In the genomic region with DNA sequence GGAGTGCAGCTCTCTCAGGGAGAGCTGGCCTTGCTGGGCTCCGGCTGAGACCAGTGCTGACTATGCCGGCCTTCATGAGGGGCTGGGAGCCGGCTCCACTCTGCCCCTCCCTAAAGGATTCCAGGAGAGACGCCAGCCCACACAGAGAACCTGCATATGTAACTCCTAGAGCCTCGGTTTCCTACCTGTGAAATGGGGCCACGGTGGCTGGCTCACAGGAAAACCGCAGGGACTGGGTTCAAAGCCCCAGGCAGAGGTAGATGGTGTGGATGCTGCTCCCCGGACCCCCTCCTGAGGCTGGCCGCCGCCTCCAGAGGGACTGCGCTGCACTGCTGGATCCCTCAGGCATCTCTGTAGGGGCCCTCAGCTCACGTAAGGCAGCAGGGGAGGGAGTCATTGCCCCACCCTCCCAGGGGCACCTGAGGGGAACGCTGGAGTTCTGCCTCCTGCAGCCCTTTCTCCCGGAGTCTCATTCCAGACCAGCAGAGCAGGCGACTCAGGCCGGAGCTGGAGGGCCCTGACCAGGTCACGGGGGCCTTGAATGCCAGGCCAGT, we compare ENCODE assay signal across 26 cellular contexts. TPM values are rescaled to one million over a fixed set of nuclear protein-coding genes. Genes with fewer than 3 reads are reported as not detected.
"Had no signal": no experiment of that assay in that cellular context is flagged by ENCODE, and none has a peak within 500 bp of the region (broad histone marks: within the 10 kb centered on the region; RNA-seq: fewer than 3 reads in every experiment).

No MANE protein-coding gene starts in this region.

- H3K27ac Mint-ChIP-seq: activated B cell treated with CpG ODN at 0.5 μM for 24 hours; activated CD4-positive, alpha-beta memory T cell treated with anti-CD3 and anti-CD28 coated beads for 36 hours; activated CD4-positive, alpha-beta T cell treated with anti-CD3 and anti-CD28 coated beads, Interleukin-2, amount 10 ng/mL, durations not matched to agents 7 days and 5 days; activated naive CD4-positive, alpha-beta T cell treated with anti-CD3 and anti-CD28 coated beads, Interleukin-2, amount 50 U/mL, for 72 hours; activated naive CD8-positive, alpha-beta T cell treated with anti-CD3 and anti-CD28 coated beads, Interleukin-2, amount 50 U/mL, for 24 hours; T-helper 1 cell treated with Interleukin-12 subunit alpha and Interleukin-12 subunit beta and Interleukin-4 antibody, amounts not matched to agents 30 μg/mL and 1 μg/mL, for 36 hours had no signal

- H3K4me3 ChIP-seq: cardiac muscle cell, Peyer's patch had no signal

- DNase-seq: activated B cell treated with CpG ODN at 0.5 μM for 24 hours; activated CD4-positive, alpha-beta memory T cell treated with anti-CD3 and anti-CD28 coated beads for 36 hours; activated CD4-positive, alpha-beta T cell treated with anti-CD3 and anti-CD28 coated beads for 1 hour; activated CD4-positive, alpha-beta T cell treated with anti-CD3 and anti-CD28 coated beads, Interleukin-2, amount 10 ng/mL, durations not matched to agents 7 days and 5 days; activated CD8-positive, alpha-beta memory T cell treated with anti-CD3 and anti-CD28 coated beads for 24 hours; activated effector memory CD4-positive, alpha-beta T cell treated with anti-CD3 and anti-CD28 coated beads, Interleukin-2, amount 50 U/mL, for 16 hours; activated naive CD4-positive, alpha-beta T cell treated with Interleukin-2 at 50 U/mL for 16 hours; activated naive CD8-positive, alpha-beta T cell treated with anti-CD3 and anti-CD28 coated beads, Interleukin-2, amount 50 U/mL, for 24 hours; activated T-cell treated with anti-CD3 and anti-CD28 coated beads, Interleukin-2, amount 50 U/mL, for 4 hours; amygdala; brain microvascular endothelial cell; Karpas-422; MM.1S; NCI-H1105 treated with DMSO at 0.1 percent for 48 hours; NCI-H1436 treated with DMSO at 0.1 percent for 48 hours; NCI-H187; NCI-H2081 treated with DMSO at 0.1 percent for 48 hours; NCI-H446; NCI-H524; Peyer's patch; SHP77 treated with DMSO at 0.1 percent for 48 hours had no signal

- H3K4me3 Mint-ChIP-seq: activated B cell treated with CpG ODN at 0.5 μM for 24 hours; activated CD4-positive, alpha-beta memory T cell treated with anti-CD3 and anti-CD28 coated beads for 36 hours; activated CD4-positive, alpha-beta T cell treated with anti-CD3 and anti-CD28 coated beads, Interleukin-2, amount 10 ng/mL, durations not matched to agents 7 days and 5 days; activated naive CD8-positive, alpha-beta T cell treated with anti-CD3 and anti-CD28 coated beads, Interleukin-2, amount 50 U/mL, for 24 hours; activated T-cell treated with anti-CD3 and anti-CD28 coated beads, Interleukin-2, amount 50 U/mL, for 4 hours; T-helper 1 cell treated with Interleukin-12 subunit alpha and Interleukin-12 subunit beta and Interleukin-4 antibody, amounts not matched to agents 30 μg/mL and 1 μg/mL, for 36 hours had no signal

- H3K36me3 Mint-ChIP-seq: activated CD4-positive, alpha-beta memory T cell treated with anti-CD3 and anti-CD28 coated beads for 36 hours; activated naive CD4-positive, alpha-beta T cell treated with anti-CD3 and anti-CD28 coated beads, Interleukin-2, amount 50 U/mL, for 72 hours had no signal

- H3K9me3 Mint-ChIP-seq: activated B cell treated with CpG ODN at 0.5 μM for 24 hours; activated CD4-positive, alpha-beta memory T cell treated with anti-CD3 and anti-CD28 coated beads for 36 hours; activated CD4-positive, alpha-beta T cell treated with anti-CD3 and anti-CD28 coated beads, Interleukin-2, amount 10 ng/mL, durations not matched to agents 7 days and 5 days; activated naive CD4-positive, alpha-beta T cell treated with anti-CD3 and anti-CD28 coated beads, Interleukin-2, amount 50 U/mL, for 72 hours; activated naive CD8-positive, alpha-beta T cell treated with anti-CD3 and anti-CD28 coated beads, Interleukin-2, amount 50 U/mL, for 24 hours; activated T-cell treated with anti-CD3 and anti-CD28 coated beads, Interleukin-2, amount 50 U/mL, for 4 hours; T-helper 1 cell treated with Interleukin-12 subunit alpha and Interleukin-12 subunit beta and Interleukin-4 antibody, amounts not matched to agents 30 μg/mL and 1 μg/mL, for 36 hours had no signal

- H3K27me3 ChIP-seq: brain microvascular endothelial cell, Peyer's patch had no signal

- H3K9me3 ChIP-seq: Peyer's patch had no signal

- H3K36me3 ChIP-seq: brain microvascular endothelial cell, cardiac muscle cell, Peyer's patch had no signal

- H3K27ac ChIP-seq: brain microvascular endothelial cell, cardiac muscle cell, Peyer's patch, RWPE1 had no signal

- H3K4me1 ChIP-seq: Peyer's patch had no signal

- ATAC-seq: activated naive CD4-positive, alpha-beta T cell treated with anti-CD3 and anti-CD28 coated beads, Interleukin-2, amount 50 U/mL, for 72 hours; activated naive CD8-positive, alpha-beta T cell treated with anti-CD3 and anti-CD28 coated beads, Interleukin-2, amount 50 U/mL, for 24 hours; activated T-cell treated with anti-CD3 and anti-CD28 coated beads, Interleukin-2, amount 50 U/mL, for 4 hours had no signal

RNA-seq across cellular contexts. Expression of gene ADAMTS2, which starts 7.1 kb away (rescaled TPM):
- total RNA-seq: activated B cell treated with CpG ODN at 0.5 μM for 24 hours; activated CD4-positive, alpha-beta memory T cell treated with anti-CD3 and anti-CD28 coated beads for 36 hours; activated CD4-positive, alpha-beta T cell treated with anti-CD3 and anti-CD28 coated beads, Interleukin-2, amount 10 ng/mL, durations not matched to agents 7 days and 5 days; activated naive CD4-positive, alpha-beta T cell treated with anti-CD3 and anti-CD28 coated beads, Interleukin-2, amount 50 U/mL, for 72 hours; SK-MEL-5 had no signal
